In the genomic region with DNA sequence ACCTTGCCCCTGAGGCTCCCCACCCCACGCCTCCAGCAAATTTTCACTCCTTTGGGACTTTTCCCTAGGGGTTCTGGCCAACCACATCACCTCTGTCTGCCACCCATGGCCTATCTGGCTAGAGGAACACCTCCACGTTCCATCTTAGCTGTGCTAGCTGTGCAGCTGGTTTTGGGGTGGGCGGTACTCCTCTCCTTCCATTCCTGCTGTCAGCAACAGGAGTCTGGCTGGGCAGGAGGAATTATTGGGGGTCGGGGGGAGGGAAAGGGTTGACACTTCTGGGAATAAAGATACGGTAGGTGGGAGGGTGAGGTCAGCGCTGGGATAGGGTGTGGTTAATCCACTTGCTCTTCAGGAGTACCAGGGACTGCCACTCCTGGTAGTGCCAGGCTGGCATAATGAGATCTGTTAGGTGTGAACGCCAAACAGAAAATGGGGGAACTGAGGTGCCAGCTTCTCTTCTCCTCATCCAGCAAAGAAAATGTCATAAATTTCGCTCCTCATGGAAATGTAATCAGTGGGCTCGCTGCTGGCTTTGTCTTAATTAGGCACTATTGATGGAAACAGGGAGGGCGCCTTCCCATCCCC, we compare ENCODE assay signal across 8 cellular contexts. TPM values are rescaled to one million over a fixed set of nuclear protein-coding genes. Genes with fewer than 3 reads are reported as not detected.
DNase-seq lines count a peak whose midpoint lies in the region; ATAC-seq and TF ChIP-seq lines count a peak whose summit lies in the region.

No MANE protein-coding gene starts in this region.

- DNase-seq in BJ (ENCODE audit: low read depth) (no peak), NCI-H82 (lab: John Stamatoyannopoulos, UW) (peak; percentile 91), endothelial cell (ENCODE audit: low spot score) (no peak), neural crest cell (ENCODE audit: low read depth, low spot score) (no peak), HuH-7.5 (ENCODE audit: low spot score) (no peak), NCI-H1092 (lab: John Stamatoyannopoulos, UW) (no peak), T-cell (no peak)

- no peaks in the 10 kb centered on the region for H3K36me3 ChIP-seq in BJ (ENCODE audit: control insufficient read depth, insufficient read depth, low read length)

- H3K27me3 ChIP-seq in BJ (ENCODE audit: control insufficient read depth, insufficient read depth, low read length), result peaks cover 27% of the 10 kb centered on the region

- ATAC-seq in T-cell (replicated peaks in 1 of 4) (no peak), esophagus mucosa (no peak)

- peak overlapping the region; percentile 61 for H3K4me3 ChIP-seq in BJ (ENCODE audit: low read depth, low read length)

- H3K9me3 Mint-ChIP-seq in endothelial cell (ENCODE audit: unreplicated experiment) (no peaks in the 10 kb centered on the region), neural crest cell (no peaks in the 10 kb centered on the region), T-cell (no peaks in the 10 kb centered on the region)

- H3K4me1 Mint-ChIP-seq in endothelial cell (ENCODE audit: unreplicated experiment) (peaks cover 36% of the 10 kb centered on the region), neural crest cell (peaks cover 57% of the 10 kb centered on the region), T-cell (peaks cover 15 to 27% (median 21%) of the 10 kb centered on the region in 3 donors)

- TF ChIP-seq CTCF in BJ (IDR thresholded peaks at IDR 0.05; ENCODE audit: insufficient read depth, low read depth, low read length) (no peak), endothelial cell (IDR thresholded peaks at IDR 0.05; ENCODE audit: unreplicated experiment) (no peak), neural crest cell (conservative IDR thresholded peaks at IDR 0.05) (no peak)

- H3K27ac Mint-ChIP-seq in endothelial cell (ENCODE audit: unreplicated experiment) (peak overlapping the region; percentile 74), neural crest cell (ENCODE audit: unreplicated experiment) (peak overlapping the region; percentile 89), T-cell (no peak overlapping the region)

- peaks cover 2% of the 10 kb centered on the region for H3K36me3 Mint-ChIP-seq in endothelial cell (ENCODE audit: low read depth, unreplicated experiment)
- H3K36me3 Mint-ChIP-seq in neural crest cell (ENCODE audit: low read depth), result no peaks in the 10 kb centered on the region
- no peaks in the 10 kb centered on the region for H3K36me3 Mint-ChIP-seq in T-cell

- peak overlapping the region; percentile 90 for H3K4me3 Mint-ChIP-seq in endothelial cell (ENCODE audit: unreplicated experiment)
- H3K4me3 Mint-ChIP-seq in neural crest cell, result peak overlapping the region; percentile 91
- peak overlapping the region in 1 of 3 donors; percentile 70 for H3K4me3 Mint-ChIP-seq in T-cell

- POLR2A ChIA-PET in BJ (lab: Charles Lee), result interaction anchor here (0.5 kb wide), 1 partner anchor 52 kb away, joined by 3 read pairs; no protein-coding TSS in a partner anchor
- POLR2A ChIA-PET in T-cell (lab: Charles Lee), result no interaction called here

- H3K27me3 Mint-ChIP-seq in endothelial cell (ENCODE audit: unreplicated experiment) (peaks cover 5% of the 10 kb centered on the region), neural crest cell (ENCODE audit: low read depth) (peaks cover 47% of the 10 kb centered on the region), T-cell (peaks cover 62 to 81% of the 10 kb centered on the region in 2 donors)

- CTCF ChIA-PET in BJ (lab: Yijun Ruan, JAX) (interaction anchor here (0.8 to 1.8 kb wide), 10 partner anchors 10 to 156 kb away, joined by 3 to 7 read pairs (median 4); partner anchors contain the start of genes EFNB3 and WRAP53), T-cell (lab: Charles Lee) (no interaction called here)

RNA-seq across cellular contexts. Expression of gene DNAH2, which starts 1.2 kb away (rescaled TPM):
- 0.09 and 0.10 TPM in 2 replicates for polyA plus RNA-seq in BJ (2011; rRNA removed)
- 0.09 and 0.10 TPM in 2 replicates for polyA minus RNA-seq in BJ (2011; rRNA and poly(A)+ RNA removed)
- total RNA-seq in endothelial cell (ENCODE audit: unreplicated experiment) (0.72 TPM), neural crest cell (0.16 and 0.27 TPM in 2 replicates), T-cell (not detected), esophagus mucosa (0.04 TPM)

RNA-seq across cellular contexts. Expression of gene EFNB3, which starts 11.4 kb away (rescaled TPM):
- polyA plus RNA-seq in BJ (2011; rRNA removed), result 4.9 and 5.3 TPM in 2 replicates
- polyA minus RNA-seq in BJ (2011; rRNA and poly(A)+ RNA removed), result 2.7 and 3.4 TPM in 2 replicates
- 61.9 TPM for total RNA-seq in endothelial cell (ENCODE audit: unreplicated experiment)
- 25.3 and 25.5 TPM in 2 replicates for total RNA-seq in neural crest cell
- under 1 TPM in 3 of 5 donors, not detected in 2; 0.07 to 0.19 (median 0.18) TPM for total RNA-seq in T-cell
- 1.6 TPM for total RNA-seq in esophagus mucosa

RNA-seq across cellular contexts. Expression of gene WRAP53, which starts 28.1 kb away (rescaled TPM):
- 5.8 and 7.9 TPM in 2 replicates for polyA plus RNA-seq in BJ (2011; rRNA removed)
- polyA minus RNA-seq in BJ (2011; rRNA and poly(A)+ RNA removed), result 6.3 and 7.2 TPM in 2 replicates
- total RNA-seq in endothelial cell (ENCODE audit: unreplicated experiment) (21.3 TPM), neural crest cell (35.7 and 41.1 TPM in 2 replicates), T-cell (10 to 100 TPM in 3 of 5 donors, 1 to 10 TPM in 2; 8.0 to 14.6 (median 13.1) TPM), esophagus mucosa (8.5 TPM)

RNA-seq across cellular contexts. Expression of gene TP53, which starts 29.1 kb away (rescaled TPM):
- 27.6 and 48.4 TPM in 2 replicates for polyA plus RNA-seq in BJ (2011; rRNA removed)
- 36.3 and 55.3 TPM in 2 replicates for polyA minus RNA-seq in BJ (2011; rRNA and poly(A)+ RNA removed)
- total RNA-seq in endothelial cell (ENCODE audit: unreplicated experiment) (95.5 TPM), neural crest cell (135 and 150 TPM in 2 replicates), T-cell (100 to 1,000 TPM in 2 of 5 donors, 10 to 100 TPM in 3; 65.1 to 108 (median 93.5) TPM), esophagus mucosa (74.1 TPM)

Comparison
In these comparisons a context has a peak if more than half of its experiments do, and no peak if none do; other contexts are left out.
1. H3K27ac Mint-ChIP-seq: peak in endothelial cell (single experiment) and neural crest cell (single experiment); none in T-cell (0 of 2).
2. RNA of gene EFNB3, which starts 11.4 kb away (total RNA-seq): 61.9 TPM in endothelial cell (single experiment) and 25.3 to 25.5 TPM in neural crest cell; 1.6 TPM in esophagus mucosa (single experiment) and 0.07 to 0.19 TPM in T-cell; every median in the first group is over 10 times any median in the second.